ENCODE assay signal across 9 cellular contexts in genomic region chr12:59808317-59808910, GRCh38.
DNase-seq lines count a peak whose midpoint lies in the region; ATAC-seq, FAIRE-seq and TF ChIP-seq lines count a peak whose summit lies in the region.
"Had no signal": no experiment of that assay in that cellular context is flagged by ENCODE, and none has a peak within 500 bp of the region (broad histone marks: within the 10 kb centered on the region; RNA-seq: fewer than 3 reads in every experiment).

No MANE protein-coding gene starts in this region.

- no peak overlapping the region for H3K27ac Mint-ChIP-seq in CD4-positive, CD25-positive, alpha-beta regulatory T cell

- H3K9me1 ChIP-seq in K562 (ENCODE audit: control insufficient read depth, insufficient read depth, low read length), result no peaks in the 10 kb centered on the region

- in situ Hi-C loops in K562 (cut with MboI), result no loop called here

- no peak for TF ChIP-seq EP300 in K562 (IDR thresholded peaks at IDR 0.05; ENCODE audit: low read length)

- FAIRE-seq in K562 (lab: Jason Lieb, UNC) (no peak), islet of Langerhans (lab: Jason Lieb, UNC) (peak; percentile 88), H54 (lab: Jason Lieb, UNC) (no peak)

- H3K27me3 ChIP-seq in CD4-positive, CD25-positive, alpha-beta regulatory T cell (ENCODE audit: control insufficient read depth, insufficient read depth, low read length), result no peaks in the 10 kb centered on the region
- H3K27me3 ChIP-seq in K562 (ENCODE audit: control insufficient read depth in 2 of 2, insufficient read depth in 2 of 2, low read length in 2 of 2), result no peaks in the 10 kb centered on the region
- H3K27me3 ChIP-seq in thyroid gland, result no peaks in the 10 kb centered on the region

- H3K4me3 Mint-ChIP-seq in CD4-positive, CD25-positive, alpha-beta regulatory T cell, result no peak overlapping the region

- H3K9me3 ChIP-seq in CD4-positive, CD25-positive, alpha-beta regulatory T cell (ENCODE audit: control insufficient read depth in 2 of 2, low read length in 2 of 2), result no peaks in the 10 kb centered on the region
- H3K9me3 ChIP-seq in K562 (replicated peaks; ENCODE audit: control insufficient read depth, insufficient read depth, low read depth, low read length) (no peaks in the 10 kb centered on the region), thyroid gland (no peaks in the 10 kb centered on the region)

- peak in 2 of 3 experiments; percentile 14 to 19; a peak in 1 of 6 replicates for TF ChIP-seq CTCF in K562 (IDR thresholded peaks at IDR 0.05 in 2 of 3, conservative IDR thresholded peaks at IDR 0.05 in 1 of 3; ENCODE audit: insufficient read depth in 2 of 3, low read depth in 1 of 3, low read length in 3 of 3)
- peak; percentile 19 to 63 (median 50) for TF ChIP-seq CTCF in thyroid gland (IDR thresholded peaks at IDR 0.05)

- no peaks in the 10 kb centered on the region for H3K36me3 Mint-ChIP-seq in CD4-positive, CD25-positive, alpha-beta regulatory T cell

- no TSS peak for BruUV-seq in K562 (replicated peaks; lab: Mats Ljungman, UMichigan)

- no peak overlapping the region for H3K27ac ChIP-seq in CD4-positive, CD25-positive, alpha-beta regulatory T cell (ENCODE audit: insufficient read depth, low read length, poor library complexity, severe bottlenecking)
- H3K27ac ChIP-seq in K562 (ENCODE audit: extremely low read depth, low read depth, low read length), result no peak overlapping the region
- H3K27ac ChIP-seq in thyroid gland, result no peak overlapping the region
- H3K27ac ChIP-seq: skin epidermis had no signal

- 15% methylated on average over 3 of the region's 3 CpGs for WGBS in K562 (ENCODE audit: insufficient coverage, low coverage, missing lambda C conversion rate)
- WGBS in thyroid gland, 2 donors, result 13 to 18% methylated on average over 3 of the region's 3 CpGs

- H3K9ac ChIP-seq in K562 (ENCODE audit: insufficient read depth in 1 of 2, low read depth in 2 of 2, low read length in 2 of 2), result no peak overlapping the region

- TF ChIP-seq RAD21 in K562 (CRISPR knock-in tag; conservative IDR thresholded peaks at IDR 0.05 in 1 of 2, IDR thresholded peaks at IDR 0.05 in 1 of 2), result no peak

- POLR2A ChIA-PET in K562 (lab: Yijun Ruan, JAX), result interaction anchor here (0.7 kb wide), 1 partner anchor 253 kb away, joined by 3 read pairs; no protein-coding TSS in a partner anchor

- H3K79me2 ChIP-seq in K562 (ENCODE audit: control insufficient read depth, insufficient read depth, low read length), result no peaks in the 10 kb centered on the region

- TF ChIP-seq POLR2A in K562 (conservative IDR thresholded peaks at IDR 0.05) (no peak), thyroid gland (IDR thresholded peaks at IDR 0.05) (no peak), H54 (IDR thresholded peaks at IDR 0.05; ENCODE audit: low read depth, low read length) (no peak)

- intact Hi-C loops in K562 (cut with micrococcal nuclease), result no loop called here
- intact Hi-C loops in thyroid gland (cut with DNase I), result no loop called here

- peaks cover 6% of the 10 kb centered on the region for H3K27me3 Mint-ChIP-seq in CD4-positive, CD25-positive, alpha-beta regulatory T cell

- ATAC-seq in CD4-positive, CD25-positive, alpha-beta regulatory T cell (ENCODE audit: low read depth in 2 of 2), result peak in 1 of 2 donors; percentile 53
- peak; percentile 83 for ATAC-seq in GM18517 (IDR thresholded peaks at IDR 0.05; ENCODE audit: unreplicated experiment)
- peak; percentile 94 for ATAC-seq in HG02885 (IDR thresholded peaks at IDR 0.05; ENCODE audit: poor library complexity, unreplicated experiment)
- no peak for ATAC-seq in K562

- no peaks in the 10 kb centered on the region for H3K36me3 ChIP-seq in CD4-positive, CD25-positive, alpha-beta regulatory T cell (ENCODE audit: control insufficient read depth, insufficient read depth, low read length)
- no peaks in the 10 kb centered on the region for H3K36me3 ChIP-seq in K562 (ENCODE audit: control insufficient read depth, insufficient read depth, low read length)
- H3K36me3 ChIP-seq in thyroid gland, result no peaks in the 10 kb centered on the region

- H3K4me3 ChIP-seq in CD4-positive, CD25-positive, alpha-beta regulatory T cell (ENCODE audit: low read depth, low read length), result no peak overlapping the region
- H3K4me3 ChIP-seq in K562, result no peak overlapping the region
- no peak overlapping the region for H3K4me3 ChIP-seq in thyroid gland (replicated peaks in 1 of 3)
- H3K4me3 ChIP-seq: skin epidermis had no signal

- no peaks in the 10 kb centered on the region for H3K9me3 Mint-ChIP-seq in CD4-positive, CD25-positive, alpha-beta regulatory T cell

- CTCF ChIA-PET in K562 (lab: Yijun Ruan, JAX; ENCODE audit: low intra/inter-chr PET ratio), result no interaction called here

- H2AFZ ChIP-seq in K562 (ENCODE audit: low read depth, low read length), result no peak overlapping the region

- H3K4me1 ChIP-seq in CD4-positive, CD25-positive, alpha-beta regulatory T cell (ENCODE audit: control insufficient read depth, insufficient read depth, low read length, poor library complexity, severe bottlenecking), result no peaks in the 10 kb centered on the region
- H3K4me1 ChIP-seq in K562 (replicated peaks in 1 of 2; ENCODE audit: control insufficient read depth in 2 of 2, insufficient read depth in 2 of 2, low read length in 2 of 2), result no peaks in the 10 kb centered on the region
- no peaks in the 10 kb centered on the region for H3K4me1 ChIP-seq in thyroid gland

- H3K4me1 Mint-ChIP-seq in CD4-positive, CD25-positive, alpha-beta regulatory T cell, result peaks cover 0 to 4% (median 0%) of the 10 kb centered on the region in 4 donors

- H4K20me1 ChIP-seq in K562 (replicated peaks; ENCODE audit: control insufficient read depth, insufficient read depth, low read length), result no peaks in the 10 kb centered on the region

- H3K4me2 ChIP-seq in K562 (ENCODE audit: insufficient read depth, low read length), result no peak overlapping the region

- DNase-seq in CD4-positive, CD25-positive, alpha-beta regulatory T cell, result peak in 2 of 3 donors; percentile 38 to 39
- DNase-seq in NCI-H2171 treated with DMSO at 0.1 percent for 48 hours (lab: John Stamatoyannopoulos, UW), result peak; percentile 46
- DNase-seq in K562 (ENCODE audit: extremely low read depth in 1 of 4, low spot score in 3 of 4), result peak in 3 of 4 experiments; percentile 10 to 22 (median 22)
- DNase-seq in thyroid gland, result no peak
- DNase-seq in H54 (ENCODE audit: insufficient read length, low spot score), result no peak

TF ChIP-seq in K562, 482 proteins besides CTCF, POLR2A, EP300 and RAD21:
- TF ChIP-seq ZNF589 (CRISPR knock-in tag; IDR thresholded peaks at IDR 0.05; ENCODE audit: low read depth) (no peak), YY1 (IDR thresholded peaks at IDR 0.05; ENCODE audit: borderline replicate concordance in 1 of 3, control insufficient read depth in 1 of 3, extremely low read depth in 1 of 3, insufficient read depth in 3 of 3, insufficient read length in 1 of 3, insufficient replicate concordance in 2 of 3, low read depth in 1 of 3, low read length in 2 of 3) (no peak), CCNT2 (IDR thresholded peaks at IDR 0.05; ENCODE audit: borderline replicate concordance, extremely low read depth, insufficient read length, low read depth, low read length) (no peak), MAFG (tag; conservative IDR thresholded peaks at IDR 0.05) (no peak), ZSCAN32 (CRISPR knock-in tag; IDR thresholded peaks at IDR 0.05) (no peak), CREB1 (IDR thresholded peaks at IDR 0.05) (no peak), CREB1 (CRISPR knock-in tag; IDR thresholded peaks at IDR 0.05) (no peak), FOXA3 (CRISPR knock-in tag; conservative IDR thresholded peaks at IDR 0.05 in 1 of 2, IDR thresholded peaks at IDR 0.05 in 1 of 2) (no peak), BDP1 (IDR thresholded peaks at IDR 0.05; ENCODE audit: insufficient read depth, insufficient read length) (no peak), LEF1 (IDR thresholded peaks at IDR 0.05) (no peak), HINFP (tag; conservative IDR thresholded peaks at IDR 0.05; ENCODE audit: low read depth) (no peak), RBM25 (IDR thresholded peaks at IDR 0.05; ENCODE audit: low read depth, low read length, severe bottlenecking) (no peak), FOXA1 (IDR thresholded peaks at IDR 0.05; ENCODE audit: borderline replicate concordance) (no peak), NBN (IDR thresholded peaks at IDR 0.05; ENCODE audit: low read depth) (no peak), RHOXF2B (CRISPR knock-in tag; conservative IDR thresholded peaks at IDR 0.05) (no peak), NCOA4 (IDR thresholded peaks at IDR 0.05; ENCODE audit: partially characterized antibody) (no peak)
- TF ChIP-seq, protein P1, sequence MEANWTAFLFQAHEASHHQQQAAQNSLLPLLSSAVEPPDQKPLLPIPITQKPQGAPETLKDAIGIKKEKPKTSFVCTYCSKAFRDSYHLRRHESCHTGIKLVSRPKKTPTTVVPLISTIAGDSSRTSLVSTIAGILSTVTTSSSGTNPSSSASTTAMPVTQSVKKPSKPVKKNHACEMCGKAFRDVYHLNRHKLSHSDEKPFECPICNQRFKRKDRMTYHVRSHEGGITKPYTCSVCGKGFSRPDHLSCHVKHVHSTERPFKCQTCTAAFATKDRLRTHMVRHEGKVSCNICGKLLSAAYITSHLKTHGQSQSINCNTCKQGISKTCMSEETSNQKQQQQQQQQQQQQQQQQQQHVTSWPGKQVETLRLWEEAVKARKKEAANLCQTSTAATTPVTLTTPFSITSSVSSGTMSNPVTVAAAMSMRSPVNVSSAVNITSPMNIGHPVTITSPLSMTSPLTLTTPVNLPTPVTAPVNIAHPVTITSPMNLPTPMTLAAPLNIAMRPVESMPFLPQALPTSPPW (CRISPR knock-in tag; IDR thresholded peaks at IDR 0.05), result no peak
- TF ChIP-seq, protein P2, sequence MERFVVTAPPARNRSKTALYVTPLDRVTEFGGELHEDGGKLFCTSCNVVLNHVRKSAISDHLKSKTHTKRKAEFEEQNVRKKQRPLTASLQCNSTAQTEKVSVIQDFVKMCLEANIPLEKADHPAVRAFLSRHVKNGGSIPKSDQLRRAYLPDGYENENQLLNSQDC (CRISPR knock-in tag; IDR thresholded peaks at IDR 0.05), result no peak

Comparison
In these comparisons a context has a peak if more than half of its experiments do, and no peak if none do; other contexts are left out.
1. DNase-seq: peak in CD4-positive, CD25-positive, alpha-beta regulatory T cell (2 of 3), NCI-H2171 treated with DMSO at 0.1 percent for 48 hours (single experiment) and K562 (3 of 4); none in thyroid gland (0 of 2) and H54 (single experiment).